ENCODE assay signal across 24 cellular contexts in genomic region chr7:151389768-151390593, GRCh38. TPM values are rescaled to one million over a fixed set of nuclear protein-coding genes. Genes with fewer than 3 reads are reported as not detected.
DNase-seq lines count a peak whose midpoint lies in the region; ATAC-seq and TF ChIP-seq lines count a peak whose summit lies in the region.
"Had no signal": no experiment of that assay in that cellular context is flagged by ENCODE, and none has a peak within 500 bp of the region (broad histone marks: within the 10 kb centered on the region; RNA-seq: fewer than 3 reads in every experiment).

No MANE protein-coding gene starts in this region.

- peaks cover 0 to 31% (median 0%) of the 10 kb centered on the region in 11 experiments; a peak in 3 of 22 replicates for H4K20me1 ChIP-seq in BLaER1 treated with 17β-estradiol and CSF1 and Interleukin-3, amounts not matched to agents 10 nM and 100 nM
- H4K20me1 ChIP-seq in MM.1S (ENCODE audit: insufficient read depth, low read length) (no peaks in the 10 kb centered on the region), neural progenitor cell (ENCODE audit: low read depth) (no peaks in the 10 kb centered on the region)

- no peak for ATAC-seq in central memory CD8-positive, alpha-beta T cell (replicated peaks; ENCODE audit: extremely low read depth, poor library complexity, severe bottlenecking)
- ATAC-seq: GM12878, PC-3, SK-N-SH treated with all-trans-retinoic acid at 6 μM for 48 hours had no signal

- H3K9me3 Mint-ChIP-seq in central memory CD8-positive, alpha-beta T cell: no peaks in the 10 kb centered on the region
- no peaks in the 10 kb centered on the region for H3K9me3 Mint-ChIP-seq in neural progenitor cell
- H3K9me3 Mint-ChIP-seq: CD8-positive, alpha-beta memory T cell had no signal

- H3F3A ChIP-seq in MM.1S (ENCODE audit: insufficient read depth, low read length): no peaks in the 10 kb centered on the region
- H3F3A ChIP-seq in neural progenitor cell (ENCODE audit: low read depth): no peaks in the 10 kb centered on the region

- no peaks in the 10 kb centered on the region for H3K36me3 ChIP-seq in BLaER1 treated with 17β-estradiol and CSF1 and Interleukin-3, amounts not matched to agents 10 nM and 100 nM
- no peaks in the 10 kb centered on the region for H3K36me3 ChIP-seq in MM.1S (replicated peaks; ENCODE audit: insufficient read depth, low read length)
- no peaks in the 10 kb centered on the region for H3K36me3 ChIP-seq in neural progenitor cell
- H3K36me3 ChIP-seq: BE2C had no signal

- CTCF ChIA-PET in HEK293T (lab: Yijun Ruan, JAX): interaction anchor here (0.6 kb wide), 1 partner anchor 61 kb away, joined by 3 read pairs; no protein-coding TSS in a partner anchor

- H3K9ac ChIP-seq in BLaER1 treated with 17β-estradiol and CSF1 and Interleukin-3, amounts not matched to agents 10 nM and 100 nM: no peak overlapping the region
- H3K9ac ChIP-seq in MM.1S (ENCODE audit: low read length) (no peak overlapping the region), neural progenitor cell (no peak overlapping the region)
- H3K9ac ChIP-seq: GM23248 had no signal

- no peak overlapping the region for H3K4me3 Mint-ChIP-seq in central memory CD8-positive, alpha-beta T cell
- H3K4me3 Mint-ChIP-seq in neural progenitor cell: no peak overlapping the region
- H3K4me3 Mint-ChIP-seq: CD8-positive, alpha-beta memory T cell had no signal

- H3K79me2 ChIP-seq in MM.1S (ENCODE audit: low read length) (no peaks in the 10 kb centered on the region), neural progenitor cell (ENCODE audit: low read depth) (no peaks in the 10 kb centered on the region)

- no peaks in the 10 kb centered on the region for H3K9me2 ChIP-seq in MM.1S (replicated peaks; ENCODE audit: insufficient read depth, low read length)

- H2AFZ ChIP-seq in MM.1S (ENCODE audit: low read length) (no peak overlapping the region), neural progenitor cell (replicated peaks) (no peak overlapping the region)
- H2AFZ ChIP-seq: GM23248 had no signal

- H3K4me3 ChIP-seq in BLaER1 treated with 17β-estradiol and CSF1 and Interleukin-3, amounts not matched to agents 10 nM and 100 nM: no peak overlapping the region
- H3K4me3 ChIP-seq in MM.1S (ENCODE audit: low read length) (no peak overlapping the region), neural progenitor cell (no peak overlapping the region)
- H3K4me3 ChIP-seq: GM12878, GM23248 had no signal

- no peaks in the 10 kb centered on the region for H3K36me3 Mint-ChIP-seq in central memory CD8-positive, alpha-beta T cell (ENCODE audit: insufficient read depth)
- H3K36me3 Mint-ChIP-seq in neural progenitor cell: no peaks in the 10 kb centered on the region
- H3K36me3 Mint-ChIP-seq: CD8-positive, alpha-beta memory T cell had no signal

- H3K4me1 ChIP-seq in BLaER1 treated with 17β-estradiol and CSF1 and Interleukin-3, amounts not matched to agents 10 nM and 100 nM: peaks cover 0 to 47% (median 33%) of the 10 kb centered on the region in 10 experiments; a peak in 16 of 20 replicates
- H3K4me1 ChIP-seq in MM.1S (ENCODE audit: low read length) (peaks cover 7% of the 10 kb centered on the region), neural progenitor cell (peaks cover 13% of the 10 kb centered on the region)
- H3K4me1 ChIP-seq: BE2C had no signal

- POLR2A ChIA-PET in HEK293T (lab: Yijun Ruan, JAX): no interaction called here

- H3K27ac ChIP-seq in BLaER1 treated with 17β-estradiol and CSF1 and Interleukin-3, amounts not matched to agents 10 nM and 100 nM: no peak overlapping the region
- H3K27ac ChIP-seq in MM.1S (ENCODE audit: low read length) (no peak overlapping the region), neural progenitor cell (no peak overlapping the region)
- H3K27ac ChIP-seq: GM23248 had no signal

- H3K9me3 ChIP-seq in BLaER1 treated with 17β-estradiol and CSF1 and Interleukin-3, amounts not matched to agents 10 nM and 100 nM (replicated peaks in 1 of 11): no peaks in the 10 kb centered on the region
- H3K9me3 ChIP-seq in MM.1S (replicated peaks; ENCODE audit: insufficient read depth, low read length): no peaks in the 10 kb centered on the region
- H3K9me3 ChIP-seq in neural progenitor cell (ENCODE audit: low read depth): no peaks in the 10 kb centered on the region
- H3K9me3 ChIP-seq: BE2C had no signal

- peak overlapping the region in 8 of 11 experiments; percentile 17 to 47 (median 26); a peak in 10 of 22 replicates for H3K4me2 ChIP-seq in BLaER1 treated with 17β-estradiol and CSF1 and Interleukin-3, amounts not matched to agents 10 nM and 100 nM
- H3K4me2 ChIP-seq in MM.1S (ENCODE audit: low read depth, low read length) (0 out of 2 replicates have a peak overlapping the region, but pooled peaks have one; percentile 7), neural progenitor cell (no peak overlapping the region)

- H3K27me3 Mint-ChIP-seq in central memory CD8-positive, alpha-beta T cell: peaks cover 10% of the 10 kb centered on the region
- peaks cover 12% of the 10 kb centered on the region for H3K27me3 Mint-ChIP-seq in neural progenitor cell (ENCODE audit: insufficient read depth, low read depth)

- peak overlapping the region; percentile 49 for H3K27ac Mint-ChIP-seq in central memory CD8-positive, alpha-beta T cell (ENCODE audit: low read depth)
- H3K27ac Mint-ChIP-seq in neural progenitor cell: peak overlapping the region; percentile 46

- peaks cover 0 to 5% (median 3%) of the 10 kb centered on the region in 11 experiments; a peak in 11 of 22 replicates for H3K27me3 ChIP-seq in BLaER1 treated with 17β-estradiol and CSF1 and Interleukin-3, amounts not matched to agents 10 nM and 100 nM
- H3K27me3 ChIP-seq in MM.1S (replicated peaks; ENCODE audit: insufficient read depth, low read length) (peaks cover 99% of the 10 kb centered on the region), neural progenitor cell (no peaks in the 10 kb centered on the region)
- H3K27me3 ChIP-seq: BE2C had no signal

- H3K4me1 Mint-ChIP-seq in central memory CD8-positive, alpha-beta T cell: no peaks in the 10 kb centered on the region
- peaks cover 17% of the 10 kb centered on the region for H3K4me1 Mint-ChIP-seq in neural progenitor cell

- TF ChIP-seq CTCF in MM.1S (IDR thresholded peaks at IDR 0.05; ENCODE audit: low read length): no peak
- no peak for TF ChIP-seq CTCF in neural progenitor cell (IDR thresholded peaks at IDR 0.05)

- DNase-seq in MM.1S: no peak
- no peak for DNase-seq in central memory CD8-positive, alpha-beta T cell (ENCODE audit: low spot score in 2 of 2)
- no peak for DNase-seq in neural progenitor cell (ENCODE audit: low spot score)
- no peak for DNase-seq in NAMALWA (ENCODE audit: low spot score)
- DNase-seq in occipital lobe (lab: John Stamatoyannopoulos, UW): no peak
- DNase-seq in T-helper 2 cell: no peak
- DNase-seq in HEK293T (ENCODE audit: extremely low spot score): no peak
- DNase-seq: BE2C, DMS53, EL, GM23248, HCEC 1CT, NCI-H1092, NCI-H1436 treated with DMSO at 0.1 percent for 48 hours, NCI-H2081, NCI-H510A, NCI-H774, PC-3, RPMI8226, SHP77 treated with DMSO at 0.1 percent for 48 hours had no signal

TF ChIP-seq in HEK293T, 16 proteins besides CTCF, POLR2A, EP300 and RAD21:
- no peak for TF ChIP-seq LEF1 (IDR thresholded peaks at IDR 0.05; ENCODE audit: borderline replicate concordance)
- no peak for TF ChIP-seq TARDBP (IDR thresholded peaks at IDR 0.05)
- no peak for TF ChIP-seq SUZ12 (IDR thresholded peaks at IDR 0.05)
- TF ChIP-seq PKNOX1 (IDR thresholded peaks at IDR 0.05): no peak
- TF ChIP-seq HDGF (IDR thresholded peaks at IDR 0.05; ENCODE audit: borderline replicate concordance): no peak
- no peak for TF ChIP-seq ARNT (IDR thresholded peaks at IDR 0.05)
- TF ChIP-seq BHLHE40 (IDR thresholded peaks at IDR 0.05; ENCODE audit: borderline replicate concordance): no peak
- TF ChIP-seq NFRKB (IDR thresholded peaks at IDR 0.05): no peak
- no peak for TF ChIP-seq SP1 (IDR thresholded peaks at IDR 0.05)
- no peak for TF ChIP-seq FOXK2 (IDR thresholded peaks at IDR 0.05)
- no peak for TF ChIP-seq L3MBTL2 (conservative IDR thresholded peaks at IDR 0.05)
- TF ChIP-seq ELF4 (IDR thresholded peaks at IDR 0.05): no peak
- no peak for TF ChIP-seq FOXM1 (IDR thresholded peaks at IDR 0.05; ENCODE audit: borderline replicate concordance)
- no peak for TF ChIP-seq ZNF384 (IDR thresholded peaks at IDR 0.05)

RNA-seq across cellular contexts. Expression of gene WDR86, which starts 19.9 kb away (rescaled TPM):
- total RNA-seq in neural progenitor cell (ENCODE audit: low replicate concordance) (15.0 and 33.0 TPM in 2 replicates), occipital lobe (50.2 TPM)
- total RNA-seq: GM12878, GM23248, PC-3 had no signal

RNA-seq across cellular contexts. Expression of gene NUB1, which starts 48.4 kb away (rescaled TPM):
- 56.3 and 61.7 TPM in 2 replicates for total RNA-seq in neural progenitor cell (ENCODE audit: low replicate concordance)
- total RNA-seq in occipital lobe: 33.5 TPM

RNA-seq across cellular contexts. Expression of gene CRYGN, which starts 50.0 kb away (rescaled TPM):
- total RNA-seq in neural progenitor cell (ENCODE audit: low replicate concordance) (1.1 TPM in 1 of 2 replicates, not detected in the other), occipital lobe (not detected)
- total RNA-seq: CD8-positive, alpha-beta memory T cell; GM12878; GM23248 had no signal
